8 cellular contexts compared by ENCODE assay signal in the genomic region with DNA sequence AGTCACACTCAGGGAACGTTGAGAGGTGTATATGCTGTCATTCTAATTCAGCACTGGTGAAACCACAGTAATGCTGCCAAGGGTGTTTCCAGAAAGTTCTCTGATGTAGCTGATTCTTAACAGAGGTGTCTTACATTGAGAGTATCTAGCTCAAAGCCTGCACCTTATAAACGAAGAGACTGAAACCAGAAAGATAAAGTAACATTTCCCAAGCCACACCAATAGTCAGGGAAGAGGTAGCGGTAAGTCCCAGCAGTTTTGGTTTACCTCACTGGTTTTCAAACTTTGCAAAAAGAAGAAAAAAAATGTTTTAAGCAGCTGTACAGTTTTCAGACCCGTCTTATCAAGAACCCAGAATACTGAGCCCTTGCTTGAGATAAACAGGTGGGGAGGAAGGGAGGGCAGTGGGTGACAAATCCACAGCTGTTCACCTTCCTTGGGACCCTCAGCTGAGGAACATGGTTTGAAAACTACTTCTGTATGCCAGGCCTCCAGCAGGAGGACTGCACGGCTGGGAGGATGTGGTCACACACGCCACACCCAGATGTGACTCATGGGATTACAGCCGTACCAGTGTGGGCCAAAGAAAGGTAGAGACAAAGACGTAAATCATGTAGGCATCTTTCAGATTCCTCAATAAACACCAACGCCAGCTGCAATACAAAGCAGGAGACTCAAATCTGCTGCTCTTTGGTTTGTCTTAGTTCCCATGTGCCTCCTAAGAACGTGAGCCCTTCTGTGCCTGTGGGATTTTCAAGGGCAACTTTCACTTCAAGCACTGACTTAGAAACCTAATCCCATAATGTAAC.
DNase-seq lines count a peak whose midpoint lies in the region; ATAC-seq and TF ChIP-seq lines count a peak whose summit lies in the region.

No MANE protein-coding gene starts in this region.

- no peaks in the 10 kb centered on the region for H3K27me3 ChIP-seq in BE2C
- H3K27me3 ChIP-seq in RWPE2 (ENCODE audit: insufficient read depth, poor library complexity, severe bottlenecking): no peaks in the 10 kb centered on the region

- H3K4me3 ChIP-seq in BE2C (ENCODE audit: low read depth, low read length) (no peak overlapping the region), RWPE2 (ENCODE audit: severe bottlenecking) (no peak overlapping the region)

- TF ChIP-seq CTCF in BE2C (IDR thresholded peaks at IDR 0.05; ENCODE audit: low read depth, low read length) (peak; percentile 19; the same call in 1 of the 2 replicates), RWPE2 (IDR thresholded peaks at IDR 0.05; ENCODE audit: poor library complexity, severe bottlenecking) (no peak)

- H3K36me3 ChIP-seq in BE2C: peaks cover 16% of the 10 kb centered on the region
- peaks cover 49% of the 10 kb centered on the region for H3K36me3 ChIP-seq in RWPE2 (ENCODE audit: low read depth)

- H3K9me3 ChIP-seq in BE2C: no peaks in the 10 kb centered on the region
- no peaks in the 10 kb centered on the region for H3K9me3 ChIP-seq in RWPE2 (ENCODE audit: severe bottlenecking)

- intact Hi-C loops in Right ventricle myocardium superior (cut with DNase I): no loop called here

- peak; percentile 36 for DNase-seq in BE2C
- peak; percentile 94 for DNase-seq in RWPE2 (ENCODE audit: low spot score)
- peak; percentile 92 for DNase-seq in activated effector memory CD4-positive, alpha-beta T cell treated with anti-CD3 and anti-CD28 coated beads, Interleukin-2, amount 50 U/mL, for 16 hours
- DNase-seq in Right ventricle myocardium superior: peak; percentile 47
- peak; percentile 71 to 75 for DNase-seq in stimulated activated CD4-positive, alpha-beta T cell treated with anti-CD3 and anti-CD28 coated beads, Interleukin-15, amount 100 ng/mL, for 48 hours (ENCODE audit: low read depth in 2 of 2)
- DNase-seq in inferior parietal cortex (ENCODE audit: extremely low spot score): no peak

- peak overlapping the region; percentile 97 for H3K27ac ChIP-seq in RWPE2 (ENCODE audit: poor library complexity, severe bottlenecking)

- ATAC-seq in GM19043 (IDR thresholded peaks at IDR 0.05; ENCODE audit: low read depth, unreplicated experiment) (peak; percentile 83), HG03196 (IDR thresholded peaks at IDR 0.05; ENCODE audit: unreplicated experiment) (peak; percentile 79), RWPE2 (ENCODE audit: low read depth) (peak; percentile 80), Right ventricle myocardium superior (ENCODE audit: poor library complexity) (peak; percentile 62)

- H3K4me1 ChIP-seq in BE2C: no peaks in the 10 kb centered on the region; the same call in 1 of the 2 replicates
- peaks cover 39% of the 10 kb centered on the region for H3K4me1 ChIP-seq in RWPE2 (ENCODE audit: insufficient read depth, poor library complexity, severe bottlenecking)
